Comparison of ENCODE assay signal across 20 cellular contexts in genomic region chr11:4334356-4334755, GRCh38. TPM values are rescaled to one million over a fixed set of nuclear protein-coding genes. Genes with fewer than 3 reads are reported as not detected.
"Had no signal": no experiment of that assay in that cellular context is flagged by ENCODE, and none has a peak within 500 bp of the region (broad histone marks: within the 10 kb centered on the region; RNA-seq: fewer than 3 reads in every experiment).

No MANE protein-coding gene starts in this region.

RNA-seq across cellular contexts. Expression of gene OR52B4, which starts 33.8 kb away (rescaled TPM):
- total RNA-seq: activated naive CD4-positive, alpha-beta T cell treated with anti-CD3 and anti-CD28 coated beads for 36 hours; activated naive CD4-positive, alpha-beta T cell treated with anti-CD3 and anti-CD28 coated beads, Interleukin-2, amount 50 U/mL, for 72 hours; activated naive CD8-positive, alpha-beta T cell treated with anti-CD3 and anti-CD28 coated beads for 36 hours; activated naive CD8-positive, alpha-beta T cell treated with anti-CD3 and anti-CD28 coated beads, Interleukin-2, amount 10 ng/mL, durations not matched to agents 7 days and 5 days; activated T-cell treated with anti-CD3 and anti-CD28 coated beads, Interleukin-2, amount 50 U/mL, for 4 hours; activated T-cell treated with anti-CD3 and anti-CD28 coated beads, Interleukin-2, amount 50 U/mL, for 72 hours; activated T-helper 1 cell treated with anti-CD3 and anti-CD28 coated beads, Interleukin-12 subunit alpha, Interleukin-12 subunit beta, Interleukin-2, Interleukin-4 antibody, amounts not matched to agents 30 ng/mL and 10 ng/mL and 1 ng/mL, durations not matched to agents 14 hours and 24 hours and 36 hours; activated T-helper 17 cell treated with anti-CD3 and anti-CD28 coated beads, Interleukin-2, amount 50 U/mL, for 72 hours; activated T-helper 2 cell treated with anti-CD3 and anti-CD28 coated beads, Interferon-gamma antibody, Interleukin-2, Interleukin-4, amounts not matched to agents 10 μg/mL and 5 μg/mL and 100 μg/mL, durations not matched to agents 14 hours and 24 hours and 36 hours; adrenal gland; aorta; ascending aorta; astrocyte; body of pancreas; breast epithelium; bronchial epithelial cell; cardiac muscle cell; cardiac septum; cerebellum had no signal
- polyA plus RNA-seq: adipose tissue, adrenal gland, aorta, cardiac muscle cell had no signal
